Comparison of ENCODE assay signal across 9 cellular contexts in the genomic region with DNA sequence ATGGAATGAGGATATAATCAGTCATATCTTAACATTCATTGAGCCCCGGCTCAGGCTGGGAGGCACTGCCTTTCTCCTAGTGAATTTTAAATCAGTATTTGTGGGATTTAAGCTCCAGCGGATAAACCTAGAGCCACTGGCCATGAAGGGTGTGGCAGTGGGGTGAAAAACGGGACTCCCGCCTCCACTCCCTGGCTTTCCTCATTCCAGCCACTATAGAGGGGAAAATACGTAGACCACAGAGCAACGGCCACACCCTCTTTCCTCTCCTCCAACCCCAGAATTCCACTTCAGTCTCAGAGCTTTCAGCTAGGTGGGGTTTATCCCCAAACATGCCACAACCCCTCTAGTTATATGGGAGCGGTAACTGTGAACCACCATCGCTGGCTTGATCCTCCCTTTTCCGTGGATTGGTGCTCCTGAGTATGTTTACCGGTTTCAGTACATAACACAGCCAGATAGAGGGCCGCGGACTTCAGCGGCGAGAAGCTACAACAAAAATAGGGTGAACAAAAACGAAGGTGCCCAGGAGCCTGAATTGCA.
DNase-seq lines count a peak whose midpoint lies in the region; ATAC-seq, FAIRE-seq and TF ChIP-seq lines count a peak whose summit lies in the region.
"Had no signal": no experiment of that assay in that cellular context is flagged by ENCODE, and none has a peak within 500 bp of the region (broad histone marks: within the 10 kb centered on the region; RNA-seq: fewer than 3 reads in every experiment).

No MANE protein-coding gene starts in this region.

- no peaks in the 10 kb centered on the region for H3K9me3 Mint-ChIP-seq in activated naive CD4-positive, alpha-beta T cell treated with anti-CD3 and anti-CD28 coated beads for 36 hours

- H3K36me3 Mint-ChIP-seq in activated naive CD4-positive, alpha-beta T cell treated with anti-CD3 and anti-CD28 coated beads for 36 hours (ENCODE audit: low read depth) = no peaks in the 10 kb centered on the region

- peaks cover under 1% of the 10 kb centered on the region for H3K36me3 ChIP-seq in bronchial epithelial cell (ENCODE audit: control insufficient read depth, insufficient read depth, low read length)
- peaks cover 29% of the 10 kb centered on the region for H3K36me3 ChIP-seq in lower lobe of right lung
- H3K36me3 ChIP-seq in urinary bladder (ENCODE audit: insufficient read depth) = no peaks in the 10 kb centered on the region

- DNase-seq in activated naive CD4-positive, alpha-beta T cell treated with anti-CD3 and anti-CD28 coated beads for 36 hours = no peak
- DNase-seq in activated naive CD4-positive, alpha-beta T cell (lab: John Stamatoyannopoulos, UW) = no peak
- DNase-seq in bronchial epithelial cell (ENCODE audit: low read depth) (peak; percentile 77), lower lobe of right lung (peak; percentile 65), COLO668 (lab: John Stamatoyannopoulos, UW; ENCODE audit: unreplicated experiment) (no peak), G401 (ENCODE audit: low spot score) (no peak)
- no peak for DNase-seq in activated effector memory CD4-positive, alpha-beta T cell treated with Interleukin-2 at 50 U/mL for 16 hours

- H3K4me1 Mint-ChIP-seq in activated naive CD4-positive, alpha-beta T cell treated with anti-CD3 and anti-CD28 coated beads for 36 hours (ENCODE audit: low read depth) = peaks cover 32% of the 10 kb centered on the region

- H3K27me3 Mint-ChIP-seq in activated naive CD4-positive, alpha-beta T cell treated with anti-CD3 and anti-CD28 coated beads for 36 hours (ENCODE audit: low read depth) = no peaks in the 10 kb centered on the region

- in situ Hi-C loops in G401 (cut with HindIII; ENCODE audit: low sequenced_read_pairs) = no loop called here

- CTCF ChIA-PET in activated naive CD4-positive, alpha-beta T cell treated with anti-CD3 and anti-CD28 coated beads for 36 hours (lab: Charles Lee) = interaction anchor here (0.9 to 1.9 kb wide), 10 partner anchors 14 to 53 kb away, joined by 3 to 5 read pairs (median 4); no protein-coding TSS in a partner anchor

- H3K9me3 ChIP-seq in lower lobe of right lung = no peaks in the 10 kb centered on the region

- intact Hi-C loops in activated naive CD4-positive, alpha-beta T cell treated with anti-CD3 and anti-CD28 coated beads for 36 hours (cut with micrococcal nuclease) = no loop called here
- intact Hi-C loops in lower lobe of right lung (cut with DNase I) = no loop called here

- H3K27ac Mint-ChIP-seq in activated naive CD4-positive, alpha-beta T cell treated with anti-CD3 and anti-CD28 coated beads for 36 hours = no peak overlapping the region

- H3K4me3 ChIP-seq in bronchial epithelial cell (ENCODE audit: low read depth, low read length) (peak overlapping the region; percentile 42), lower lobe of right lung (peak overlapping the region; percentile 57), urinary bladder (ENCODE audit: low read depth, low read length) (no peak overlapping the region)
- H3K4me3 ChIP-seq: SK-N-MC had no signal

- H3K27me3 ChIP-seq in bronchial epithelial cell (ENCODE audit: control insufficient read depth, insufficient read depth, low read length) = no peaks in the 10 kb centered on the region
- no peaks in the 10 kb centered on the region for H3K27me3 ChIP-seq in lower lobe of right lung (ENCODE audit: low read depth)

- TF ChIP-seq CTCF in bronchial epithelial cell (IDR thresholded peaks at IDR 0.05; ENCODE audit: insufficient read depth, low read length, severe bottlenecking) (peak; percentile 3), lower lobe of right lung (IDR thresholded peaks at IDR 0.05) (no peak)

- H3K4me3 Mint-ChIP-seq in activated naive CD4-positive, alpha-beta T cell treated with anti-CD3 and anti-CD28 coated beads for 36 hours = peak overlapping the region; percentile 8

- WGBS in urinary bladder = 41% methylated on average over 15 of the region's 15 CpGs

- peak overlapping the region; percentile 92 for H3K27ac ChIP-seq in lower lobe of right lung
- H3K27ac ChIP-seq in urinary bladder (ENCODE audit: low read depth) = peak overlapping the region; percentile 93
- H3K27ac ChIP-seq: SK-N-MC had no signal

- ATAC-seq in lower lobe of right lung = peak; percentile 78 to 80

- FAIRE-seq in bronchial epithelial cell (lab: Jason Lieb, UNC) = no peak

- peaks cover 45% of the 10 kb centered on the region for H3K4me1 ChIP-seq in lower lobe of right lung
- H3K4me1 ChIP-seq in urinary bladder (ENCODE audit: insufficient read depth) = no peaks in the 10 kb centered on the region

Comparison
In these comparisons a context has a peak if more than half of its experiments do, and no peak if none do; other contexts are left out.
1. DNase-seq: peak in bronchial epithelial cell (single experiment) and lower lobe of right lung (single experiment); none in activated naive CD4-positive, alpha-beta T cell treated with anti-CD3 and anti-CD28 coated beads for 36 hours (single experiment), activated naive CD4-positive, alpha-beta T cell (0 of 4), COLO668 (single experiment), G401 (single experiment) and activated effector memory CD4-positive, alpha-beta T cell treated with Interleukin-2 at 50 U/mL for 16 hours (single experiment).